ENCODE assay signal across 27 cellular contexts in the genomic region with DNA sequence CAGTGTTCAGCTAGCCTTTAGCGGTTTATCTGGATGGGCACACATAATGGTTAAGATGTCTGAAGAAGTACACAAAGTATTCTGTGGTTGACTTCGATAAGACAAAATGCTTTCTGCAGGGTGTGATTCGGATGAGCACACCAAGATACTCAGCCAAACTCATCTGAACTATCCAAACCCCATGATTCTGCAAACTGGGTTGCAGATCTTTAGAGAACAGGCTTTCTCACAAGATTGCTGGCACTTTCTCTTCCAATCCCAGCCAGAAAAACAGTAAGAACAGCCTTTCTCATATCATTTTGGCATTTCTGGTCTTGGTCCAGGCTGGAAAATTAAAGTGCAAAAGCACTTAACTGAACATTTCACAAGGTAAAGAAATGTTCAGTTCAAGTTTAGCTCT.
DNase-seq lines count a peak whose midpoint lies in the region; TF ChIP-seq lines count a peak whose summit lies in the region.
"Had no signal": no experiment of that assay in that cellular context is flagged by ENCODE, and none has a peak within 500 bp of the region (broad histone marks: within the 10 kb centered on the region; RNA-seq: fewer than 3 reads in every experiment).

No MANE protein-coding gene starts in this region.

- H3K9me3 Mint-ChIP-seq in activated CD4-positive, alpha-beta T cell treated with anti-CD3 and anti-CD28 coated beads, Interleukin-2, amount 10 ng/mL, durations not matched to agents 24 days and 14 days: no peaks in the 10 kb centered on the region

- no peak overlapping the region for H2AFZ ChIP-seq in fibroblast of lung (ENCODE audit: low read length)
- H2AFZ ChIP-seq: hepatocyte had no signal

- H3K9me3 ChIP-seq in fibroblast of lung (ENCODE audit: control insufficient read depth, insufficient read depth, low read depth, low read length): no peaks in the 10 kb centered on the region
- H3K9me3 ChIP-seq: BE2C, colonic mucosa, right lobe of liver, SJCRH30 had no signal

- no peaks in the 10 kb centered on the region for H3K79me2 ChIP-seq in fibroblast of lung (ENCODE audit: control insufficient read depth, insufficient read depth, low read length)
- H3K79me2 ChIP-seq: hepatocyte had no signal

- no peaks in the 10 kb centered on the region for H4K20me1 ChIP-seq in fibroblast of lung (ENCODE audit: control insufficient read depth, extremely low read depth, insufficient read depth, low read length)

- H3K36me3 Mint-ChIP-seq in activated CD4-positive, alpha-beta T cell treated with anti-CD3 and anti-CD28 coated beads, Interleukin-2, amount 10 ng/mL, durations not matched to agents 24 days and 14 days (ENCODE audit: low read depth): no peaks in the 10 kb centered on the region
- H3K36me3 Mint-ChIP-seq: memory B cell had no signal

- H3K4me3 Mint-ChIP-seq in activated CD4-positive, alpha-beta T cell treated with anti-CD3 and anti-CD28 coated beads, Interleukin-2, amount 10 ng/mL, durations not matched to agents 24 days and 14 days: no peak overlapping the region
- H3K4me3 Mint-ChIP-seq: activated CD8-positive, alpha-beta T cell treated with anti-CD3 and anti-CD28 coated beads, Interleukin-2, amount 10 ng/mL, durations not matched to agents 7 days and 5 days; effector memory CD8-positive, alpha-beta T cell; memory B cell had no signal

- H3K36me3 ChIP-seq in fibroblast of lung (ENCODE audit: control insufficient read depth, insufficient read depth, low read length): no peaks in the 10 kb centered on the region
- H3K36me3 ChIP-seq: BE2C, colonic mucosa, right lobe of liver, SJCRH30, stomach, tibial nerve had no signal

- no peaks in the 10 kb centered on the region for H3K4me1 ChIP-seq in fibroblast of lung (ENCODE audit: control insufficient read depth, extremely low read depth, insufficient read depth, low read length)
- H3K4me1 ChIP-seq: colonic mucosa, right lobe of liver, SJCRH30, tibial nerve had no signal

- H3K9ac ChIP-seq in fibroblast of lung (ENCODE audit: insufficient read depth, low read length): no peak overlapping the region

- H3K27ac Mint-ChIP-seq in activated CD4-positive, alpha-beta T cell treated with anti-CD3 and anti-CD28 coated beads, Interleukin-2, amount 10 ng/mL, durations not matched to agents 24 days and 14 days: no peak overlapping the region
- H3K27ac Mint-ChIP-seq: activated CD8-positive, alpha-beta T cell treated with anti-CD3 and anti-CD28 coated beads, Interleukin-2, amount 10 ng/mL, durations not matched to agents 7 days and 5 days; effector memory CD8-positive, alpha-beta T cell; memory B cell had no signal

- H3K27ac ChIP-seq in fibroblast of lung (ENCODE audit: insufficient read depth, low read length) (no peak overlapping the region), coronary artery (no peak overlapping the region)
- H3K27ac ChIP-seq: colonic mucosa, hepatocyte, right lobe of liver, SJCRH30, stomach, tibial nerve had no signal

- TF ChIP-seq CTCF in fibroblast of lung (conservative IDR thresholded peaks at IDR 0.05 in 1 of 2, IDR thresholded peaks at IDR 0.05 in 1 of 2; ENCODE audit: low read depth in 1 of 2, low read length in 2 of 2) (no peak), coronary artery (IDR thresholded peaks at IDR 0.05) (no peak)

- H3K4me1 Mint-ChIP-seq in activated CD4-positive, alpha-beta T cell treated with anti-CD3 and anti-CD28 coated beads, Interleukin-2, amount 10 ng/mL, durations not matched to agents 24 days and 14 days: no peaks in the 10 kb centered on the region
- H3K4me1 Mint-ChIP-seq: memory B cell had no signal

- H3K27me3 ChIP-seq in fibroblast of lung (ENCODE audit: control insufficient read depth, insufficient read depth, low read length): no peaks in the 10 kb centered on the region
- H3K27me3 ChIP-seq: BE2C, colonic mucosa, hepatocyte, right lobe of liver, SJCRH30, stomach, tibial nerve had no signal

- H3K4me3 ChIP-seq in fibroblast of lung (replicated peaks in 1 of 4; ENCODE audit: control extremely low read depth in 1 of 4, insufficient read depth in 1 of 4, low read depth in 3 of 4, low read length in 4 of 4) (no peak overlapping the region), coronary artery (no peak overlapping the region)
- H3K4me3 ChIP-seq: colonic mucosa, hepatocyte, right lobe of liver, SJCRH30, stomach, tibial nerve had no signal

- no peaks in the 10 kb centered on the region for H3K27me3 Mint-ChIP-seq in activated CD4-positive, alpha-beta T cell treated with anti-CD3 and anti-CD28 coated beads, Interleukin-2, amount 10 ng/mL, durations not matched to agents 24 days and 14 days
- H3K27me3 Mint-ChIP-seq: effector memory CD8-positive, alpha-beta T cell; memory B cell had no signal

- H3K4me2 ChIP-seq in fibroblast of lung (ENCODE audit: extremely low read depth, insufficient read depth, low read length): no peak overlapping the region
- H3K4me2 ChIP-seq: hepatocyte had no signal

- intact Hi-C loops in activated CD4-positive, alpha-beta T cell treated with anti-CD3 and anti-CD28 coated beads, Interleukin-2, amount 10 ng/mL, durations not matched to agents 24 days and 14 days (cut with micrococcal nuclease): no loop called here

- DNase-seq in AG20443 (ENCODE audit: low spot score): peak; percentile 15
- DNase-seq in OCI-M1 (lab: John Stamatoyannopoulos, UW): peak; percentile 70
- peak; percentile 51 to 52 for DNase-seq in fibroblast of lung (ENCODE audit: low read depth in 2 of 2)
- peak; percentile 25 for DNase-seq in mucosa of gallbladder (ENCODE audit: low spot score)
- DNase-seq in activated CD4-positive, alpha-beta T cell treated with anti-CD3 and anti-CD28 coated beads, Interleukin-2, amount 10 ng/mL, durations not matched to agents 24 days and 14 days: no peak
- DNase-seq in coronary artery (ENCODE audit: low spot score): no peak
- DNase-seq in NCI-H345 (lab: John Stamatoyannopoulos, UW): no peak
- DNase-seq in NCI-H2107 (lab: John Stamatoyannopoulos, UW): no peak
- DNase-seq: activated CD8-positive, alpha-beta T cell treated with anti-CD3 and anti-CD28 coated beads, Interleukin-2, amount 10 ng/mL, durations not matched to agents 7 days and 5 days; activated naive CD4-positive, alpha-beta T cell treated with anti-CD3 and anti-CD28 coated beads, Interleukin-2, amount 50 U/mL, for 16 hours; amygdala; BE2C; colonic mucosa; effector memory CD8-positive, alpha-beta T cell; erythroblast; NCI-H1436 treated with DMSO at 0.1 percent for 48 hours; NCI-H446 treated with DMSO at 0.1 percent for 48 hours; NCI-H774; right lobe of liver; SJCRH30; stimulated activated CD4-positive, alpha-beta T cell treated with anti-CD3 and anti-CD28 coated beads, Interleukin-12 subunit alpha, Interleukin-12 subunit beta, amount 100 ng/mL, for 4 hours; stimulated activated CD4-positive, alpha-beta T cell treated with anti-CD3 and anti-CD28 coated beads, Interleukin-2, amount 100 ng/mL, for 48 hours; stomach; SW 1271 had no signal

Comparison
In these comparisons a context has a peak if more than half of its experiments do, and no peak if none do; other contexts are left out.
1. DNase-seq: peak in AG20443 (single experiment), OCI-M1 (single experiment), fibroblast of lung (2 of 2) and mucosa of gallbladder (single experiment); none in activated CD4-positive, alpha-beta T cell treated with anti-CD3 and anti-CD28 coated beads, Interleukin-2, amount 10 ng/mL, durations not matched to agents 24 days and 14 days (single experiment), coronary artery (single experiment), NCI-H345 (single experiment) and NCI-H2107 (single experiment).